9 cellular contexts compared by ENCODE assay signal in genomic region chrX:11792461-11793421, GRCh38. TPM values are rescaled to one million over a fixed set of nuclear protein-coding genes. Genes with fewer than 3 reads are reported as not detected.
A peak's percentile ranks its signal among the peaks of the same experiment; 100 is the strongest.
DNase-seq lines count a peak whose midpoint lies in the region; ATAC-seq, FAIRE-seq and TF ChIP-seq lines count a peak whose summit lies in the region.
"Had no signal": no experiment of that assay in that cellular context is flagged by ENCODE, and none has a peak within 500 bp of the region (broad histone marks: within the 10 kb centered on the region; RNA-seq: fewer than 3 reads in every experiment).

No MANE protein-coding gene starts in this region.

- FAIRE-seq in HepG2 (lab: Jason Lieb, UNC): no peak

- H3K4me1 Mint-ChIP-seq in activated CD8-positive, alpha-beta T cell treated with anti-CD3 and anti-CD28 coated beads, Interleukin-2, amount 10 ng/mL, durations not matched to agents 7 days and 5 days (ENCODE audit: low read depth): peaks cover 29% of the 10 kb centered on the region
- H3K4me1 Mint-ChIP-seq: neural crest cell had no signal

- H3K27ac Mint-ChIP-seq in activated CD8-positive, alpha-beta T cell treated with anti-CD3 and anti-CD28 coated beads, Interleukin-2, amount 10 ng/mL, durations not matched to agents 7 days and 5 days: peak overlapping the region; percentile 72

- no peaks in the 10 kb centered on the region for H4K20me1 ChIP-seq in HepG2 (ENCODE audit: insufficient read depth, low read length)

- TF ChIP-seq RAD21 in HepG2 (CRISPR knock-in tag; IDR thresholded peaks at IDR 0.05): no peak

- H3K4me3 Mint-ChIP-seq in activated CD8-positive, alpha-beta T cell treated with anti-CD3 and anti-CD28 coated beads, Interleukin-2, amount 10 ng/mL, durations not matched to agents 7 days and 5 days: peak overlapping the region; percentile 40
- H3K4me3 Mint-ChIP-seq: neural crest cell had no signal

- 0% methylated on average over 2 of the region's 8 CpGs for WGBS in HepG2 (ENCODE audit: low lambda C conversion rate)
- 43% methylated on average over 8 of the region's 8 CpGs for WGBS in right lobe of liver (ENCODE audit: insufficient coverage, low coverage, low lambda C conversion rate, missing lambda C conversion rate)

- H3K36me3 ChIP-seq in HepG2 (replicated peaks in 1 of 2; ENCODE audit: control insufficient read depth in 1 of 2, insufficient read depth in 2 of 2, low read length in 2 of 2) (no peaks in the 10 kb centered on the region), right lobe of liver (no peaks in the 10 kb centered on the region)

- no peaks in the 10 kb centered on the region for H3K27me3 Mint-ChIP-seq in activated CD8-positive, alpha-beta T cell treated with anti-CD3 and anti-CD28 coated beads, Interleukin-2, amount 10 ng/mL, durations not matched to agents 7 days and 5 days (ENCODE audit: low read depth)

- H3K9ac ChIP-seq in HepG2 (ENCODE audit: insufficient read depth, low read depth, low read length): no peak overlapping the region

- no peaks in the 10 kb centered on the region for H3K9me3 Mint-ChIP-seq in activated CD8-positive, alpha-beta T cell treated with anti-CD3 and anti-CD28 coated beads, Interleukin-2, amount 10 ng/mL, durations not matched to agents 7 days and 5 days (ENCODE audit: insufficient read depth)

- H3K36me3 Mint-ChIP-seq in activated CD8-positive, alpha-beta T cell treated with anti-CD3 and anti-CD28 coated beads, Interleukin-2, amount 10 ng/mL, durations not matched to agents 7 days and 5 days (ENCODE audit: low read depth): no peaks in the 10 kb centered on the region

- no TSS peak for BruUV-seq in HepG2 (replicated peaks; lab: Mats Ljungman, UMichigan)

- in situ Hi-C loops in HepG2 (cut with HindIII; ENCODE audit: extremely low pct_ligation_motif_present, low pct_unique_long_range_greater_than_20kb): no loop called here

- no peak for DNase-seq in HepG2 (ENCODE audit: low spot score)
- no peak for DNase-seq in right lobe of liver
- peak; percentile 68 for DNase-seq in activated CD8-positive, alpha-beta T cell treated with anti-CD3 and anti-CD28 coated beads, Interleukin-2, amount 10 ng/mL, durations not matched to agents 7 days and 5 days
- DNase-seq in occipital lobe (lab: John Stamatoyannopoulos, UW): peak; percentile 1
- DNase-seq in DMS114 treated with DMSO at 0.1 percent for 48 hours (lab: John Stamatoyannopoulos, UW; ENCODE audit: unreplicated experiment): no peak
- no peak for DNase-seq in iPS-NIHi11 (ENCODE audit: low spot score)
- DNase-seq in cerebellum (ENCODE audit: low spot score): no peak

- intact Hi-C loops in HepG2 (cut with micrococcal nuclease; ENCODE audit: unreplicated experiment) (no loop called here), right lobe of liver (cut with DNase I) (no loop called here)

- H3K4me3 ChIP-seq in HepG2 (replicated peaks in 1 of 3; ENCODE audit: insufficient read depth in 1 of 3, low read depth in 2 of 3, low read length in 3 of 3): no peak overlapping the region
- H3K4me3 ChIP-seq in right lobe of liver: no peak overlapping the region

- no peaks in the 10 kb centered on the region for H3K27me3 ChIP-seq in HepG2 (ENCODE audit: control insufficient read depth in 1 of 2, insufficient read depth in 2 of 2, low read length in 2 of 2)
- no peaks in the 10 kb centered on the region for H3K27me3 ChIP-seq in right lobe of liver

- POLR2A ChIA-PET in HepG2 (lab: Yijun Ruan, JAX): no interaction called here
- POLR2A ChIA-PET in activated CD8-positive, alpha-beta T cell treated with anti-CD3 and anti-CD28 coated beads, Interleukin-2, amount 10 ng/mL, durations not matched to agents 7 days and 5 days (lab: Charles Lee): no interaction called here

- no peak overlapping the region for H3K4me2 ChIP-seq in HepG2 (ENCODE audit: low read depth, low read length)

- no peak for TF ChIP-seq EP300 in HepG2 (IDR thresholded peaks at IDR 0.05; ENCODE audit: low read depth in 2 of 2, low read length in 2 of 2)
- TF ChIP-seq EP300 in HepG2 (CRISPR knock-in tag; IDR thresholded peaks at IDR 0.05; ENCODE audit: borderline replicate concordance): no peak

- CTCF ChIA-PET in HepG2 (lab: Yijun Ruan, JAX; ENCODE audit: low intra/inter-chr PET ratio, low total read pairs): no interaction called here
- CTCF ChIA-PET in activated CD8-positive, alpha-beta T cell treated with anti-CD3 and anti-CD28 coated beads, Interleukin-2, amount 10 ng/mL, durations not matched to agents 7 days and 5 days (lab: Charles Lee): interaction anchor here (0.7 to 1.5 kb wide), 2 partner anchors 34 to 42 kb away, joined by 3 to 4 read pairs; no protein-coding TSS in a partner anchor

- H2AFZ ChIP-seq in HepG2 (ENCODE audit: low read length): no peak overlapping the region

- H3K27ac ChIP-seq in HepG2 (ENCODE audit: extremely low read length, insufficient read depth, low read length) (no peak overlapping the region), right lobe of liver (no peak overlapping the region)

- H3K4me1 ChIP-seq in HepG2 (ENCODE audit: insufficient read depth, low read length): no peaks in the 10 kb centered on the region
- H3K4me1 ChIP-seq in right lobe of liver: no peaks in the 10 kb centered on the region

- ATAC-seq in HepG2 (no peak), right lobe of liver (no peak), HG03354 (IDR thresholded peaks at IDR 0.05; ENCODE audit: poor library complexity, severe bottlenecking, unreplicated experiment) (peak; percentile 84)
- ATAC-seq in activated CD8-positive, alpha-beta T cell treated with anti-CD3 and anti-CD28 coated beads, Interleukin-2, amount 10 ng/mL, durations not matched to agents 7 days and 5 days: peak; percentile 87

- no peaks in the 10 kb centered on the region for H3K79me2 ChIP-seq in HepG2 (ENCODE audit: insufficient read depth, low read length)

- TF ChIP-seq POLR2A in HepG2 (IDR thresholded peaks at IDR 0.05; ENCODE audit: insufficient read depth in 1 of 2, low read depth in 2 of 2, low read length in 2 of 2): no peak
- TF ChIP-seq POLR2A in right lobe of liver (IDR thresholded peaks at IDR 0.05): no peak

- no peak for TF ChIP-seq CTCF in HepG2 (CRISPR knock-in tag; IDR thresholded peaks at IDR 0.05)
- TF ChIP-seq CTCF in right lobe of liver (IDR thresholded peaks at IDR 0.05): no peak

- no peaks in the 10 kb centered on the region for H3K9me3 ChIP-seq in HepG2 (ENCODE audit: low read length)
- H3K9me3 ChIP-seq in right lobe of liver: no peaks in the 10 kb centered on the region

RNA-seq across cellular contexts. Expression of gene MSL3, which starts 34.7 kb away (rescaled TPM):
- total RNA-seq in HepG2 (2016; rRNA removed; fragmentation: Illumina TruSeq; extraction: Trizol) (7.6 and 9.8 TPM in 2 replicates), right lobe of liver (10 to 100 TPM in 4 of 6 experiments, 1 to 10 TPM in 2; 6.4 to 15.7 (median 12.0) TPM), occipital lobe (30.6 TPM), cerebellum (19.5 TPM)
- 3.9 and 5.2 TPM in 2 replicates for total RNA-seq in HepG2 (2016; cell fraction: cytosol; rRNA removed; fragmentation: Illumina TruSeq; extraction: Trizol; ENCODE audit: low read depth)
- 7.5 and 9.8 TPM in 2 replicates for total RNA-seq in HepG2 (2016; cell fraction: insoluble cytoplasmic fraction; rRNA removed; fragmentation: Illumina TruSeq; extraction: Trizol)
- total RNA-seq in HepG2 (2016; cell fraction: membrane; rRNA removed; fragmentation: Illumina TruSeq; extraction: Trizol): 6.6 and 7.4 TPM in 2 replicates
- total RNA-seq in HepG2 (2016; cell fraction: nucleus; rRNA removed; fragmentation: Illumina TruSeq; extraction: Trizol): 9.3 and 9.9 TPM in 2 replicates
- 10.1 and 10.2 TPM in 2 replicates for polyA plus RNA-seq in HepG2 (2011; rRNA removed)
- 5.1 and 5.4 TPM in 2 replicates for polyA plus RNA-seq in HepG2 (2011; cell fraction: cytosol; rRNA removed)
- polyA plus RNA-seq in HepG2 (2011; cell fraction: nucleus; rRNA removed): 24.6 and 26.6 TPM in 2 replicates
- 5.7 and 8.3 TPM in 2 replicates for polyA plus RNA-seq in HepG2 (2012)
- 2.9 and 3.3 TPM in 2 replicates for polyA plus RNA-seq in HepG2 (2016; cell fraction: cytosol; fragmentation: Illumina TruSeq; extraction: Trizol; ENCODE audit: low read depth)
- 10.2 and 10.9 TPM in 2 replicates for polyA plus RNA-seq in HepG2 (2016; cell fraction: insoluble cytoplasmic fraction; fragmentation: Illumina TruSeq; extraction: Trizol; ENCODE audit: low read depth)
- polyA plus RNA-seq in HepG2 (2016; cell fraction: membrane; fragmentation: Illumina TruSeq; extraction: Trizol; ENCODE audit: low read depth): 5.2 and 5.8 TPM in 2 replicates
- polyA plus RNA-seq in HepG2 (2016; cell fraction: nucleus; fragmentation: Illumina TruSeq; extraction: Trizol; ENCODE audit: insufficient read depth, low read depth): 13.5 and 15.1 TPM in 2 replicates
- 6.1 and 39.9 TPM in 2 replicates for polyA minus RNA-seq in HepG2 (2011; rRNA and poly(A)+ RNA removed; ENCODE audit: low replicate concordance)
- polyA minus RNA-seq in HepG2 (2011; cell fraction: cytosol; rRNA and poly(A)+ RNA removed): 4.6 and 4.7 TPM in 2 replicates
- polyA minus RNA-seq in HepG2 (2011; cell fraction: nucleus; rRNA and poly(A)+ RNA removed): 12.5 and 16.4 TPM in 2 replicates
- total RNA-seq in activated CD8-positive, alpha-beta T cell treated with anti-CD3 and anti-CD28 coated beads, Interleukin-2, amount 10 ng/mL, durations not matched to agents 7 days and 5 days: 10 to 100 TPM; 49.7 to 50.1 TPM

Comparison
In these comparisons a context has a peak if more than half of its experiments do, and no peak if none do; other contexts are left out.
1. ATAC-seq: peak in HG03354 (single experiment) and activated CD8-positive, alpha-beta T cell treated with anti-CD3 and anti-CD28 coated beads, Interleukin-2, amount 10 ng/mL, durations not matched to agents 7 days and 5 days (single experiment); none in HepG2 (single experiment) and right lobe of liver (0 of 4).
2. DNase-seq: peak in activated CD8-positive, alpha-beta T cell treated with anti-CD3 and anti-CD28 coated beads, Interleukin-2, amount 10 ng/mL, durations not matched to agents 7 days and 5 days (single experiment) and occipital lobe (single experiment); none in HepG2 (single experiment), right lobe of liver (0 of 3), DMS114 treated with DMSO at 0.1 percent for 48 hours (single experiment), iPS-NIHi11 (single experiment) and cerebellum (single experiment).